In the genomic region with DNA sequence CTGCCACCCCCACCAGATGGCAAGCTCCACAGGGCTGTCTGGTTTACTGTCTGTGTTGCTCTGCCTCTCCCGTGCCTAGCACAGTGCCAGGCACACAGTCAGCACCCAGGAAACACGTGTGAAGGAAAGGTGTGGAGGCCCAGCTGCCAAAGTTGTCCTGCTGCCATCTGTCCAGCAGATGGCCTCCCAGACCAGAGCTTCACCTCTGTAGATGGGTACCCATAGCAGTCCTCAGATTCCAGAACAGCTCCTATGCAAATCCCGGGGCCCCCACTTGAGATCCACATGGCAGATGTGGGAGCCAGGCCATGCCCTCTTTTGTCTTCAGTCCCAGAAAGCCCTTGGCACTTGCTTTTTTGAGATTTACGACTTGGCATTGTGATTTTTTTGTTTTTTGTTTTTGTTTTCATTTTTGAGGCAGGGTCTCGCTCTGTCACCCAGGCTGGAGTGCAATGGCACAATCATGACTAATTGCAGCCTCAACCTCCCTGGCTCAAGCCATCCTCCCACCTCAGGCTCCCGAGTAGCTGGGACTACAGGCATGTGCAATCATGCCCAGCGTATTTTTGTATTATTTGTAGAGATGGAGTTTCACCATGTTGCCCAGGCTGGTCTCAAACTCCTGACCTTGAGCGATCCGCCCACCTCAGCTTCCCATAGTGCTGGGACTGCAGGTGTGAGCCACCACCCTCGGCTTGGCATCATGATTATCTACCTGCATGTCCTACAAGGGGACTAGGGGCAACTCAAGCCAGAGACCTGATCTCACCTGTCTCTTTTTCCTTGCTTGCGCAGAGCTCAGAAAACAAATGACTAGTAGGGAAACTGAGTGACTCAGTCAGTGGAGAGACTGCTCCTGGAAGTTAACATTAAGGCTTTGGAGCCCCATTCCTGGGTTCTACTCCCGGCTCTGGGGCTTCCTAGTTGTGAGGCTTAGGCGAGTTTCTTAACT, we compare ENCODE assay signal across 7 cellular contexts. TPM values are rescaled to one million over a fixed set of nuclear protein-coding genes. Genes with fewer than 3 reads are reported as not detected.
DNase-seq lines count a peak whose midpoint lies in the region; ATAC-seq and TF ChIP-seq lines count a peak whose summit lies in the region.

No MANE protein-coding gene starts in this region.

- ATAC-seq in HG02852 (IDR thresholded peaks at IDR 0.05; ENCODE audit: unreplicated experiment) = peak; percentile 57
- ATAC-seq in left colon = peak; percentile 78
- ATAC-seq in stimulated activated effector memory CD8-positive, alpha-beta T cell treated with anti-CD3 and anti-CD28 coated beads, Interleukin-12 subunit alpha, Interleukin-12 subunit beta, amount 100 ng/mL, for 72 hours = peak; percentile 62
- no peak for ATAC-seq in GM18870 (IDR thresholded peaks at IDR 0.05; ENCODE audit: unreplicated experiment)

- H3K9me3 Mint-ChIP-seq in stimulated activated effector memory CD8-positive, alpha-beta T cell treated with anti-CD3 and anti-CD28 coated beads, Interleukin-12 subunit alpha, Interleukin-12 subunit beta, amount 100 ng/mL, for 72 hours = no peaks in the 10 kb centered on the region

- no peak overlapping the region for H3K4me3 Mint-ChIP-seq in stimulated activated effector memory CD8-positive, alpha-beta T cell treated with anti-CD3 and anti-CD28 coated beads, Interleukin-12 subunit alpha, Interleukin-12 subunit beta, amount 100 ng/mL, for 72 hours

- DNase-seq in Daoy (ENCODE audit: low read depth) (peak; percentile 58), T-helper 1 cell (peak in 3 of 5 donors; percentile 21 to 38 (median 34)), cardiac fibroblast (ENCODE audit: low read depth in 2 of 2) (peak; percentile 59 to 63), left colon (peak in 1 of 2 donors; percentile 65)
- DNase-seq in stimulated activated effector memory CD8-positive, alpha-beta T cell treated with anti-CD3 and anti-CD28 coated beads, Interleukin-12 subunit alpha, Interleukin-12 subunit beta, amount 100 ng/mL, for 72 hours (ENCODE audit: low spot score in 2 of 2) = peak in 1 of 2 donors; percentile 65

- intact Hi-C loops in left colon (cut with DNase I, micrococcal nuclease) = loop anchor here (5.0 kb wide), 1 partner anchor 81 kb away; no protein-coding TSS in a partner anchor

- peaks cover 6% of the 10 kb centered on the region for H3K4me1 Mint-ChIP-seq in stimulated activated effector memory CD8-positive, alpha-beta T cell treated with anti-CD3 and anti-CD28 coated beads, Interleukin-12 subunit alpha, Interleukin-12 subunit beta, amount 100 ng/mL, for 72 hours

- H3K36me3 Mint-ChIP-seq in stimulated activated effector memory CD8-positive, alpha-beta T cell treated with anti-CD3 and anti-CD28 coated beads, Interleukin-12 subunit alpha, Interleukin-12 subunit beta, amount 100 ng/mL, for 72 hours = no peaks in the 10 kb centered on the region

- H3K27ac Mint-ChIP-seq in stimulated activated effector memory CD8-positive, alpha-beta T cell treated with anti-CD3 and anti-CD28 coated beads, Interleukin-12 subunit alpha, Interleukin-12 subunit beta, amount 100 ng/mL, for 72 hours = no peak overlapping the region

- TF ChIP-seq CTCF in cardiac fibroblast (IDR thresholded peaks at IDR 0.05; ENCODE audit: low read depth, low read length) = peak; percentile 86

- no peak overlapping the region for H3K4me3 ChIP-seq in cardiac fibroblast (replicated peaks in 1 of 2; ENCODE audit: low read depth in 2 of 2, low read length in 2 of 2)

RNA-seq across cellular contexts. Expression of gene PALD1, which starts 16.9 kb away (rescaled TPM):
- 0.92 and 1.9 TPM in 2 replicates for total RNA-seq in Daoy (2014; rRNA removed; shearing (Covaris generic))
- total RNA-seq in left colon = 1 to 10 TPM; 1.3 to 3.9 TPM

RNA-seq across cellular contexts. Expression of gene NODAL, which starts 20.2 kb away (rescaled TPM):
- not detected in 2 replicates for total RNA-seq in Daoy (2014; rRNA removed; shearing (Covaris generic))
- not detected for total RNA-seq in left colon

RNA-seq across cellular contexts. Expression of gene EIF4EBP2, which starts 57.7 kb away (rescaled TPM):
- total RNA-seq in Daoy (2014; rRNA removed; shearing (Covaris generic)) = 18.5 and 19.2 TPM in 2 replicates
- total RNA-seq in left colon = 100 to 1,000 TPM in 1 of 2 donors, 10 to 100 TPM in 1; 72.2 to 112 TPM
